ENCODE assay signal across 8 cellular contexts in genomic region chr14:34931206-34931605, GRCh38. TPM values are rescaled to one million over a fixed set of nuclear protein-coding genes. Genes with fewer than 3 reads are reported as not detected.
A peak's percentile ranks its signal among the peaks of the same experiment; 100 is the strongest.
DNase-seq lines count a peak whose midpoint lies in the region; ATAC-seq and TF ChIP-seq lines count a peak whose summit lies in the region.

No MANE protein-coding gene starts in this region.

- H3K4me1 ChIP-seq in DOHH2 (ENCODE audit: control insufficient read depth, low read length): peaks cover 14% of the 10 kb centered on the region
- H3K4me1 ChIP-seq in lower lobe of right lung: peaks cover 14% of the 10 kb centered on the region

- CTCF ChIA-PET in activated CD4-positive, alpha-beta T cell treated with anti-CD3 and anti-CD28 coated beads, Interleukin-2, amount 10 ng/mL, durations not matched to agents 7 days and 5 days (lab: Charles Lee): no interaction called here

- H3K9me2 ChIP-seq in DOHH2 (replicated peaks; ENCODE audit: control insufficient read depth, low read length): no peaks in the 10 kb centered on the region

- no peaks in the 10 kb centered on the region for H3F3A ChIP-seq in DOHH2 (ENCODE audit: control insufficient read depth, insufficient read depth)

- H3K9me3 Mint-ChIP-seq in activated CD4-positive, alpha-beta T cell treated with anti-CD3 and anti-CD28 coated beads, Interleukin-2, amount 10 ng/mL, durations not matched to agents 7 days and 5 days: no peaks in the 10 kb centered on the region

- peaks cover 17% of the 10 kb centered on the region for H3K36me3 Mint-ChIP-seq in activated CD4-positive, alpha-beta T cell treated with anti-CD3 and anti-CD28 coated beads, Interleukin-2, amount 10 ng/mL, durations not matched to agents 7 days and 5 days (ENCODE audit: low read depth)

- peaks cover 33% of the 10 kb centered on the region for H3K4me1 Mint-ChIP-seq in activated CD4-positive, alpha-beta T cell treated with anti-CD3 and anti-CD28 coated beads, Interleukin-2, amount 10 ng/mL, durations not matched to agents 7 days and 5 days

- no peaks in the 10 kb centered on the region for H3K79me2 ChIP-seq in DOHH2 (ENCODE audit: control insufficient read depth, low read length)

- no peak overlapping the region for H3K27ac ChIP-seq in DOHH2 (ENCODE audit: low read depth, low read length)
- H3K27ac ChIP-seq in lower lobe of right lung: peak overlapping the region; percentile 15

- ATAC-seq in GM21786 (IDR thresholded peaks at IDR 0.05; ENCODE audit: unreplicated experiment): peak; percentile 30
- ATAC-seq in lower lobe of right lung: peak; percentile 75 to 79
- ATAC-seq in HG02970 (IDR thresholded peaks at IDR 0.05; ENCODE audit: low FRiP score, unreplicated experiment): no peak

- H4K20me1 ChIP-seq in DOHH2 (ENCODE audit: control insufficient read depth, insufficient read depth, low read depth, low read length): no peaks in the 10 kb centered on the region

- H3K27ac Mint-ChIP-seq in activated CD4-positive, alpha-beta T cell treated with anti-CD3 and anti-CD28 coated beads, Interleukin-2, amount 10 ng/mL, durations not matched to agents 7 days and 5 days: peak overlapping the region; percentile 91

- H3K4me3 ChIP-seq in DOHH2 (ENCODE audit: low read length): peak overlapping the region; percentile 47; the same call in 1 of the 2 replicates
- no peak overlapping the region for H3K4me3 ChIP-seq in lower lobe of right lung

- peak overlapping the region; percentile 9 for H3K4me3 Mint-ChIP-seq in activated CD4-positive, alpha-beta T cell treated with anti-CD3 and anti-CD28 coated beads, Interleukin-2, amount 10 ng/mL, durations not matched to agents 7 days and 5 days

- no peaks in the 10 kb centered on the region for H3K9me3 ChIP-seq in DOHH2 (ENCODE audit: control insufficient read depth, insufficient read depth, low read length)
- no peaks in the 10 kb centered on the region for H3K9me3 ChIP-seq in lower lobe of right lung

- H3K27me3 Mint-ChIP-seq in activated CD4-positive, alpha-beta T cell treated with anti-CD3 and anti-CD28 coated beads, Interleukin-2, amount 10 ng/mL, durations not matched to agents 7 days and 5 days: no peaks in the 10 kb centered on the region

- DNase-seq in activated CD4-positive, alpha-beta T cell treated with anti-CD3 and anti-CD28 coated beads, Interleukin-2, amount 10 ng/mL, durations not matched to agents 7 days and 5 days: peak; percentile 47
- DNase-seq in lower lobe of right lung (no peak), hepatic stellate cell (ENCODE audit: low spot score) (no peak), NCI-H69 (lab: John Stamatoyannopoulos, UW) (no peak), NCI-H2227 treated with DMSO at 0.1 percent for 48 hours (lab: John Stamatoyannopoulos, UW) (no peak)

- no peaks in the 10 kb centered on the region for H3K27me3 ChIP-seq in DOHH2 (ENCODE audit: control insufficient read depth, low read length)
- no peaks in the 10 kb centered on the region for H3K27me3 ChIP-seq in lower lobe of right lung (ENCODE audit: low read depth)

- POLR2A ChIA-PET in activated CD4-positive, alpha-beta T cell treated with anti-CD3 and anti-CD28 coated beads, Interleukin-2, amount 10 ng/mL, durations not matched to agents 7 days and 5 days (lab: Charles Lee): no interaction called here

- TF ChIP-seq CTCF in DOHH2 (IDR thresholded peaks at IDR 0.05; ENCODE audit: low read depth, low read length, poor library complexity, severe bottlenecking) (no peak), lower lobe of right lung (IDR thresholded peaks at IDR 0.05) (no peak)

- intact Hi-C loops in lower lobe of right lung (cut with DNase I): no loop called here

- H3K36me3 ChIP-seq in DOHH2 (ENCODE audit: control insufficient read depth, low read length): no peaks in the 10 kb centered on the region
- H3K36me3 ChIP-seq in lower lobe of right lung: no peaks in the 10 kb centered on the region

- H3K4me2 ChIP-seq in DOHH2 (ENCODE audit: low read length): peak overlapping the region; percentile 63; the same call in 1 of the 2 replicates

RNA-seq across cellular contexts. Expression of gene SRP54, which starts 51.6 kb away (rescaled TPM):
- 10 to 100 TPM; 58.0 to 60.1 TPM for total RNA-seq in activated CD4-positive, alpha-beta T cell treated with anti-CD3 and anti-CD28 coated beads, Interleukin-2, amount 10 ng/mL, durations not matched to agents 7 days and 5 days
- total RNA-seq in lower lobe of right lung: 41.7 TPM

RNA-seq across cellular contexts. Expression of gene BAZ1A, which starts 56.0 kb away (rescaled TPM):
- total RNA-seq in activated CD4-positive, alpha-beta T cell treated with anti-CD3 and anti-CD28 coated beads, Interleukin-2, amount 10 ng/mL, durations not matched to agents 7 days and 5 days: 10 to 100 TPM; 50.4 to 69.4 TPM
- 43.5 TPM for total RNA-seq in lower lobe of right lung
